31 cellular contexts compared by ENCODE assay signal in genomic region chr2:234578389-234578788, GRCh38.
"Had no signal": no experiment of that assay in that cellular context is flagged by ENCODE, and none has a peak within 500 bp of the region (broad histone marks: within the 10 kb centered on the region; RNA-seq: fewer than 3 reads in every experiment).

No MANE protein-coding gene starts in this region.

- H3K4me3 ChIP-seq: PC-9 had no signal

- H3K27ac ChIP-seq: PC-9, RWPE1 had no signal

- FAIRE-seq: RCC 7860 had no signal

- H2AFZ ChIP-seq: PC-9 had no signal

- ATAC-seq: activated CD8-positive, alpha-beta T cell treated with anti-CD3 and anti-CD28 coated beads for 36 hours; activated T-cell treated with anti-CD3 and anti-CD28 coated beads, Interleukin-2, amount 50 U/mL, for 72 hours; activated T-helper 17 cell treated with anti-CD3 and anti-CD28 coated beads, Interleukin-2, amount 50 U/mL, for 72 hours; Right ventricle myocardium inferior; SK-N-SH treated with all-trans-retinoic acid at 6 μM for 48 hours had no signal

- DNase-seq: activated CD4-positive, alpha-beta T cell treated with anti-CD3 and anti-CD28 coated beads, Interleukin-2, amount 10 ng/mL, durations not matched to agents 24 days and 14 days; activated CD4-positive, alpha-beta T cell treated with anti-CD3 and anti-CD28 coated beads, Interleukin-2, amount 50 U/mL, for 4 hours; activated CD8-positive, alpha-beta T cell treated with anti-CD3 and anti-CD28 coated beads for 36 hours; activated effector memory CD4-positive, alpha-beta T cell treated with anti-CD3 and anti-CD28 coated beads, Interleukin-2, amount 50 U/mL, for 16 hours; activated naive CD4-positive, alpha-beta T cell; activated naive CD4-positive, alpha-beta T cell treated with anti-CD3 and anti-CD28 coated beads, Interleukin-2, amount 50 U/mL, for 16 hours; activated naive CD8-positive, alpha-beta T cell treated with anti-CD3 and anti-CD28 coated beads for 36 hours; activated T-cell treated with anti-CD3 and anti-CD28 coated beads, Interleukin-2, amount 50 U/mL, for 1 hour; activated T-cell treated with anti-CD3 and anti-CD28 coated beads, Interleukin-2, amount 50 U/mL, for 72 hours; amniotic stem cell; aorta; Karpas-422; NCI-H1105 treated with DMSO at 0.1 percent for 48 hours; NCI-H1436 treated with DMSO at 0.1 percent for 48 hours; NCI-H1694 treated with DMSO at 0.1 percent for 48 hours; NCI-H2029; NCI-H2107; NCI-H2171; NCI-H226; NCI-H446 treated with DMSO at 0.1 percent for 48 hours; NCI-H524 treated with DMSO at 0.1 percent for 48 hours; PC-9; SIG-M5; SW 1271; T-helper 1 cell; T1000 had no signal

- H3K4me2 ChIP-seq: PC-9 had no signal
